ENCODE assay signal across 1 cellular context in the genomic region with DNA sequence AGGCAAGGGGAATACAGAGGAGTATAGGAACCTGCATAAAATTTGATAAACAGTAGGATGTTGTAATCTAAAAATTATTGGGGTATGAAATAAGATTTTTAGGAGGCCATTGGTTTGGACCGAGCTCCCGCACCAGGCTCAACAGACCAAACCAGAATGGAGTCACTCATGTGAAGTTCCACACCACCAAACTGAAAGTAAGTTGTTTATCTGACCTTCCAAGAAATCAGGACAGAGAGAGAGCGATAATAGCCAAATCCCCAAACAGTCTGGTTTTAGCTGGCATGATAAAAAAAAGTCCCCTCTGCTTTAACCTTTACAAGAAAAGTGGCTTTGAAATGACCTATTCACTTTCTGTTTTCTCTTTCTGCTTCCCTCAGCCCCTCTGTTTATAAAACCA.
TF ChIP-seq lines count a peak whose summit lies in the region.

No MANE protein-coding gene starts in this region.

TF ChIP-seq in K562, 482 proteins besides CTCF, POLR2A, EP300 and RAD21 (continued from another document):
- TF ChIP-seq, protein P1, sequence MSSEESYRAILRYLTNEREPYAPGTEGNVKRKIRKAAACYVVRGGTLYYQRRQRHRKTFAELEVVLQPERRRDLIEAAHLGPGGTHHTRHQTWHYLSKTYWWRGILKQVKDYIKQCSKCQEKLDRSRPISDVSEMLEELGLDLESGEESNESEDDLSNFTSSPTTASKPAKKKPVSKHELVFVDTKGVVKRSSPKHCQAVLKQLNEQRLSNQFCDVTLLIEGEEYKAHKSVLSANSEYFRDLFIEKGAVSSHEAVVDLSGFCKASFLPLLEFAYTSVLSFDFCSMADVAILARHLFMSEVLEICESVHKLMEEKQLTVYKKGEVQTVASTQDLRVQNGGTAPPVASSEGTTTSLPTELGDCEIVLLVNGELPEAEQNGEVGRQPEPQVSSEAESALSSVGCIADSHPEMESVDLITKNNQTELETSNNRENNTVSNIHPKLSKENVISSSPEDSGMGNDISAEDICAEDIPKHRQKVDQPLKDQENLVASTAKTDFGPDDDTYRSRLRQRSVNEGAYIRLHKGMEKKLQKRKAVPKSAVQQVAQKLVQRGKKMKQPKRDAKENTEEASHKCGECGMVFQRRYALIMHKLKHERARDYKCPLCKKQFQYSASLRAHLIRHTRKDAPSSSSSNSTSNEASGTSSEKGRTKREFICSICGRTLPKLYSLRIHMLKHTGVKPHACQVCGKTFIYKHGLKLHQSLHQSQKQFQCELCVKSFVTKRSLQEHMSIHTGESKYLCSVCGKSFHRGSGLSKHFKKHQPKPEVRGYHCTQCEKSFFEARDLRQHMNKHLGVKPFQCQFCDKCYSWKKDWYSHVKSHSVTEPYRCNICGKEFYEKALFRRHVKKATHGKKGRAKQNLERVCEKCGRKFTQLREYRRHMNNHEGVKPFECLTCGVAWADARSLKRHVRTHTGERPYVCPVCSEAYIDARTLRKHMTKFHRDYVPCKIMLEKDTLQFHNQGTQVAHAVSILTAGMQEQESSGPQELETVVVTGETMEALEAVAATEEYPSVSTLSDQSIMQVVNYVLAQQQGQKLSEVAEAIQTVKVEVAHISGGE (CRISPR knock-in tag; IDR thresholded peaks at IDR 0.05) = no peak
- peak in 1 of 2 experiments; percentile 8; a peak in 1 of 4 replicates for TF ChIP-seq RCOR1 (IDR thresholded peaks at IDR 0.05; ENCODE audit: borderline replicate concordance in 1 of 2, low read depth in 2 of 2, low read length in 2 of 2)
